6 cellular contexts compared by ENCODE assay signal in genomic region chr20:11176431-11176830, GRCh38.
"Had no signal": no experiment of that assay in that cellular context is flagged by ENCODE, and none has a peak within 500 bp of the region (broad histone marks: within the 10 kb centered on the region; RNA-seq: fewer than 3 reads in every experiment).

No MANE protein-coding gene starts in this region.

- ATAC-seq: HepG2, K562 had no signal

- H3K4me3 ChIP-seq: K562 had no signal

- H3K27ac ChIP-seq: HL-60 had no signal

- DNase-seq: IMR-90, KBM-7, KG1 had no signal
